22 cellular contexts compared by ENCODE assay signal in the genomic region with DNA sequence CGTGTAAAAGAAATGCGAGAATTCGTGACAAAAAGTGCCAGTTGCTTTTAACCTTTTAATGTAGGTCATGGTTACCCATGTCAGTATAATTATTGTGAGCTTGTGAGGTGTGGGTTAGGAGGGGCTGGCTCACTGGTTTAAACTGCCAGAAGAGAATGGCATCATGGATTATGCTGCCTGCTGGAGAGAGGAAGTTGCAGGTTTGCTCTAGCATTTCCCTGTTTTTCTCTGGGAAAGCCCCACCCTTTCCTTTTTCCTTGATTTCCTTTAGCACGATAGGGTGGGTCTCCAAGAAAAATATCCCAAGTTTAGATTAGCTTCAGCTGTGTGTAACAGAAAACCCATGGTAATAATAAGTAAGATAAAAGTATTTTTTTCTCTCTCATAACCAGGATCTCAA.
"Had no signal": no experiment of that assay in that cellular context is flagged by ENCODE, and none has a peak within 500 bp of the region (broad histone marks: within the 10 kb centered on the region; RNA-seq: fewer than 3 reads in every experiment).

No MANE protein-coding gene starts in this region.

- H3K4me3 ChIP-seq: ascending aorta, dorsolateral prefrontal cortex, esophagus squamous epithelium, gastroesophageal sphincter, thyroid gland had no signal

- DNase-seq: activated B cell treated with CpG ODN at 0.5 μM for 24 hours; activated CD4-positive, alpha-beta T cell treated with anti-CD3 and anti-CD28 coated beads for 36 hours; activated CD4-positive, alpha-beta T cell treated with anti-CD3 and anti-CD28 coated beads, Interleukin-2, amount 50 U/mL, for 4 hours; activated CD8-positive, alpha-beta memory T cell treated with anti-CD3 and anti-CD28 coated beads for 24 hours; activated CD8-positive, alpha-beta memory T cell treated with anti-CD3 and anti-CD28 coated beads, Interleukin-2, amount 50 U/mL, for 4 hours; activated T-cell treated with anti-CD3 and anti-CD28 coated beads, Interleukin-2, amount 50 U/mL, for 24 hours; brain microvascular endothelial cell; central memory CD4-positive, alpha-beta T cell; dorsolateral prefrontal cortex; effector memory CD8-positive, alpha-beta T cell; esophagus squamous epithelium; head of caudate nucleus; left colon; mammary epithelial cell; stimulated activated CD4-positive, alpha-beta T cell treated with anti-CD3 and anti-CD28 coated beads, Interleukin-4, amount 100 ng/mL, for 4 hours; thyroid gland had no signal

- H3K4me1 ChIP-seq: ascending aorta, gastroesophageal sphincter, thyroid gland had no signal

- H3K27ac ChIP-seq: ascending aorta, brain microvascular endothelial cell had no signal

- H3K27me3 ChIP-seq: ascending aorta, dorsolateral prefrontal cortex, esophagus squamous epithelium, thyroid gland had no signal

- H3K36me3 ChIP-seq: ascending aorta, brain microvascular endothelial cell, esophagus squamous epithelium, gastroesophageal sphincter, thyroid gland had no signal

- FAIRE-seq: keratinocyte, urothelium cell line had no signal

- H3K9me3 ChIP-seq: ascending aorta, esophagus squamous epithelium, gastroesophageal sphincter, thyroid gland had no signal

- ATAC-seq: activated CD4-positive, alpha-beta T cell treated with anti-CD3 and anti-CD28 coated beads for 36 hours; activated naive CD4-positive, alpha-beta T cell treated with anti-CD3 and anti-CD28 coated beads, Interleukin-2, amount 50 U/mL, for 72 hours; activated T-helper 17 cell treated with anti-CD3 and anti-CD28 coated beads, Interleukin-2, amount 50 U/mL, for 72 hours; effector memory CD8-positive, alpha-beta T cell; gastroesophageal sphincter; left colon had no signal
